ENCODE assay signal across 11 cellular contexts in the genomic region with DNA sequence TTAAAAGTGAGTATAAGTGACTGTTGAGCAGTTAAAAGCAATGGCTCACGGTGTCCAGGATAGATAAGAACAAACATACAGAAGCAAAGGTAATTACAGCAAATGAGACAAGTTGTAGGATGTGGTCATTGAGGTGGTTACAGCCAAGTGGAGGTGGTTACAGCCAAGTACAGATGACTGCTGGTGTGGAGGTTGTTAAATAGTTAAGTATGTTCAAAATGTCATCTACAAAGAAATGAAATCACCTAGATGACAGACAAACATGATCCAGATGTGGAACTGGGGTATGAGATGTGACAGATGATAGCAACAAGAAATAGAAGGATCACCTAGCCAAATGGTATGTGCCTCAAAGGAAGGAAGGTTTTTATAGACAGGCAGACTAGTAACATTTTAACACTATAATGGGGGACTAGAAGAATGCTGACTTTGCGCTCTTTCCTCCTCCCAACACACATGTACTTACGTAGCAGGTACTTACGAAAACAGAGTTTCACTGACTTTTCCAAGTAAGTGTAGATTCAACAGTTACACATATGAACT. TPM values are rescaled to one million over a fixed set of nuclear protein-coding genes. Genes with fewer than 3 reads are reported as not detected.
DNase-seq lines count a peak whose midpoint lies in the region; ATAC-seq and TF ChIP-seq lines count a peak whose summit lies in the region.
"Had no signal": no experiment of that assay in that cellular context is flagged by ENCODE, and none has a peak within 500 bp of the region (broad histone marks: within the 10 kb centered on the region; RNA-seq: fewer than 3 reads in every experiment).

No MANE protein-coding gene starts in this region.

- DNase-seq in osteoblast (ENCODE audit: insufficient read length, low spot score, missing footprints) (no peak), lower leg skin (ENCODE audit: low spot score in 2 of 2) (no peak), iPS-NIHi11 (ENCODE audit: low spot score) (no peak)
- no peak for DNase-seq in activated naive CD4-positive, alpha-beta T cell treated with Interleukin-2 at 50 U/mL for 16 hours
- DNase-seq: NCI-H446 had no signal

- no peak for TF ChIP-seq POLR2A in lower leg skin (IDR thresholded peaks at IDR 0.05)

- ATAC-seq in GM18909 (IDR thresholded peaks at IDR 0.05; ENCODE audit: poor library complexity, unreplicated experiment) (peak; percentile 62), HG02840 (IDR thresholded peaks at IDR 0.05; ENCODE audit: low FRiP score, unreplicated experiment) (peak; percentile 42), SK-N-SH treated with all-trans-retinoic acid at 6 μM for 48 hours (peak; percentile 10; the same call in 1 of the 3 replicates), HG02571 (IDR thresholded peaks at IDR 0.05; ENCODE audit: unreplicated experiment) (no peak)

- H3K4me3 ChIP-seq in osteoblast (ENCODE audit: insufficient read depth, low read length) = no peak overlapping the region
- no peak overlapping the region for H3K4me3 ChIP-seq in lower leg skin (ENCODE audit: low read depth, poor library complexity, severe bottlenecking)
- H3K4me3 ChIP-seq: prostate gland, thoracic aorta had no signal

- H3K79me2 ChIP-seq in osteoblast (ENCODE audit: insufficient read depth, low read length) = peaks cover 68% of the 10 kb centered on the region

- H3K4me1 ChIP-seq in osteoblast (ENCODE audit: insufficient read depth, low read length) = peaks cover 29% of the 10 kb centered on the region
- H3K4me1 ChIP-seq: prostate gland had no signal

- no peaks in the 10 kb centered on the region for H3K9me3 ChIP-seq in osteoblast (ENCODE audit: low read depth, low read length)
- H3K9me3 ChIP-seq: prostate gland, thoracic aorta had no signal

- H3K4me2 ChIP-seq in osteoblast (ENCODE audit: insufficient read depth, low read length) = no peak overlapping the region

- 86 to 92% methylated on average over 4 of the region's 4 CpGs for WGBS in lower leg skin, 2 donors

- intact Hi-C loops in lower leg skin (cut with DNase I; ENCODE audit: low total_unique reads) = loop anchor here (5.0 kb wide), 1 partner anchor 172 kb away; no protein-coding TSS in a partner anchor

- H3K27ac ChIP-seq in osteoblast (ENCODE audit: low read depth, low read length) = peak overlapping the region; percentile 88
- H3K27ac ChIP-seq: prostate gland had no signal

- no peaks in the 10 kb centered on the region for H3K36me3 ChIP-seq in osteoblast (ENCODE audit: insufficient read depth, low read length)
- H3K36me3 ChIP-seq: prostate gland, thoracic aorta had no signal

- no peak for TF ChIP-seq CTCF in osteoblast (IDR thresholded peaks at IDR 0.05; ENCODE audit: extremely low read depth, low read depth, low read length)
- TF ChIP-seq CTCF in lower leg skin (IDR thresholded peaks at IDR 0.05) = no peak

- H2AFZ ChIP-seq in osteoblast (ENCODE audit: low read length) = no peak overlapping the region

- H4K20me1 ChIP-seq in osteoblast (ENCODE audit: insufficient read depth, low read length) = no peaks in the 10 kb centered on the region

- H3K27me3 ChIP-seq in osteoblast (ENCODE audit: insufficient read depth, low read length) = no peaks in the 10 kb centered on the region

TF ChIP-seq in SK-N-SH treated with all-trans-retinoic acid at 6 μM for 48 hours, 23 proteins besides CTCF, POLR2A, EP300 and RAD21:
- TF ChIP-seq, protein P1, sequence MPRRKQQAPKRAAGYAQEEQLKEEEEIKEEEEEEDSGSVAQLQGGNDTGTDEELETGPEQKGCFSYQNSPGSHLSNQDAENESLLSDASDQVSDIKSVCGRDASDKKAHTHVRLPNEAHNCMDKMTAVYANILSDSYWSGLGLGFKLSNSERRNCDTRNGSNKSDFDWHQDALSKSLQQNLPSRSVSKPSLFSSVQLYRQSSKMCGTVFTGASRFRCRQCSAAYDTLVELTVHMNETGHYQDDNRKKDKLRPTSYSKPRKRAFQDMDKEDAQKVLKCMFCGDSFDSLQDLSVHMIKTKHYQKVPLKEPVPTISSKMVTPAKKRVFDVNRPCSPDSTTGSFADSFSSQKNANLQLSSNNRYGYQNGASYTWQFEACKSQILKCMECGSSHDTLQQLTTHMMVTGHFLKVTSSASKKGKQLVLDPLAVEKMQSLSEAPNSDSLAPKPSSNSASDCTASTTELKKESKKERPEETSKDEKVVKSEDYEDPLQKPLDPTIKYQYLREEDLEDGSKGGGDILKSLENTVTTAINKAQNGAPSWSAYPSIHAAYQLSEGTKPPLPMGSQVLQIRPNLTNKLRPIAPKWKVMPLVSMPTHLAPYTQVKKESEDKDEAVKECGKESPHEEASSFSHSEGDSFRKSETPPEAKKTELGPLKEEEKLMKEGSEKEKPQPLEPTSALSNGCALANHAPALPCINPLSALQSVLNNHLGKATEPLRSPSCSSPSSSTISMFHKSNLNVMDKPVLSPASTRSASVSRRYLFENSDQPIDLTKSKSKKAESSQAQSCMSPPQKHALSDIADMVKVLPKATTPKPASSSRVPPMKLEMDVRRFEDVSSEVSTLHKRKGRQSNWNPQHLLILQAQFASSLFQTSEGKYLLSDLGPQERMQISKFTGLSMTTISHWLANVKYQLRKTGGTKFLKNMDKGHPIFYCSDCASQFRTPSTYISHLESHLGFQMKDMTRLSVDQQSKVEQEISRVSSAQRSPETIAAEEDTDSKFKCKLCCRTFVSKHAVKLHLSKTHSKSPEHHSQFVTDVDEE (CRISPR knock-in tag; IDR thresholded peaks at IDR 0.05) = no peak
- TF ChIP-seq PPARA (CRISPR knock-in tag; IDR thresholded peaks at IDR 0.05; ENCODE audit: borderline replicate concordance) (no peak), ZNF70 (CRISPR knock-in tag; IDR thresholded peaks at IDR 0.05) (no peak), ESRRG (CRISPR knock-in tag; IDR thresholded peaks at IDR 0.05) (no peak), RARB (CRISPR knock-in tag; IDR thresholded peaks at IDR 0.05) (no peak), GLIS3 (CRISPR knock-in tag; IDR thresholded peaks at IDR 0.05) (no peak), ISL1 (CRISPR knock-in tag; IDR thresholded peaks at IDR 0.05) (no peak), TCF4 (CRISPR knock-in tag; IDR thresholded peaks at IDR 0.05; ENCODE audit: borderline replicate concordance) (no peak), ZC3H10 (CRISPR knock-in tag; IDR thresholded peaks at IDR 0.05) (no peak)
- TF ChIP-seq, protein P2, sequence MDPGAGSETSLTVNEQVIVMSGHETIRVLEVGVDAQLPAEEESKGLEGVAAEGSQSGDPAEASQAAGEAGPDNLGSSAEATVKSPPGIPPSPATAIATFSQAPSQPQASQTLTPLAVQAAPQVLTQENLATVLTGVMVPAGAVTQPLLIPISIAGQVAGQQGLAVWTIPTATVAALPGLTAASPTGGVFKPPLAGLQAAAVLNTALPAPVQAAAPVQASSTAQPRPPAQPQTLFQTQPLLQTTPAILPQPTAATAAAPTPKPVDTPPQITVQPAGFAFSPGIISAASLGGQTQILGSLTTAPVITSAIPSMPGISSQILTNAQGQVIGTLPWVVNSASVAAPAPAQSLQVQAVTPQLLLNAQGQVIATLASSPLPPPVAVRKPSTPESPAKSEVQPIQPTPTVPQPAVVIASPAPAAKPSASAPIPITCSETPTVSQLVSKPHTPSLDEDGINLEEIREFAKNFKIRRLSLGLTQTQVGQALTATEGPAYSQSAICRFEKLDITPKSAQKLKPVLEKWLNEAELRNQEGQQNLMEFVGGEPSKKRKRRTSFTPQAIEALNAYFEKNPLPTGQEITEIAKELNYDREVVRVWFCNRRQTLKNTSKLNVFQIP (CRISPR knock-in tag; IDR thresholded peaks at IDR 0.05; ENCODE audit: borderline replicate concordance, low read depth) = no peak
- TF ChIP-seq, protein P3, sequence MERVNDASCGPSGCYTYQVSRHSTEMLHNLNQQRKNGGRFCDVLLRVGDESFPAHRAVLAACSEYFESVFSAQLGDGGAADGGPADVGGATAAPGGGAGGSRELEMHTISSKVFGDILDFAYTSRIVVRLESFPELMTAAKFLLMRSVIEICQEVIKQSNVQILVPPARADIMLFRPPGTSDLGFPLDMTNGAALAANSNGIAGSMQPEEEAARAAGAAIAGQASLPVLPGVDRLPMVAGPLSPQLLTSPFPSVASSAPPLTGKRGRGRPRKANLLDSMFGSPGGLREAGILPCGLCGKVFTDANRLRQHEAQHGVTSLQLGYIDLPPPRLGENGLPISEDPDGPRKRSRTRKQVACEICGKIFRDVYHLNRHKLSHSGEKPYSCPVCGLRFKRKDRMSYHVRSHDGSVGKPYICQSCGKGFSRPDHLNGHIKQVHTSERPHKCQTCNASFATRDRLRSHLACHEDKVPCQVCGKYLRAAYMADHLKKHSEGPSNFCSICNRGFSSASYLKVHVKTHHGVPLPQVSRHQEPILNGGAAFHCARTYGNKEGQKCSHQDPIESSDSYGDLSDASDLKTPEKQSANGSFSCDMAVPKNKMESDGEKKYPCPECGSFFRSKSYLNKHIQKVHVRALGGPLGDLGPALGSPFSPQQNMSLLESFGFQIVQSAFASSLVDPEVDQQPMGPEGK (CRISPR knock-in tag; IDR thresholded peaks at IDR 0.05; ENCODE audit: borderline replicate concordance) = no peak

RNA-seq across cellular contexts. Expression of a gene that starts 6.8 kb away (rescaled TPM):
- 215 and 223 TPM in 2 replicates for total RNA-seq in osteoblast
- 10 to 100 TPM; 25.7 to 44.7 (median 40.9) TPM for total RNA-seq in lower leg skin
